In genomic region chrX:139203681-139204575, GRCh38 we compare ENCODE assay signal across 8 cellular contexts.
DNase-seq lines count a peak whose midpoint lies in the region; ATAC-seq and TF ChIP-seq lines count a peak whose summit lies in the region.

No MANE protein-coding gene starts in this region.

- H3K4me3 ChIP-seq in GM12864 (ENCODE audit: low read depth, low read length), result peak overlapping the region; percentile 10
- peak overlapping the region; percentile 40 for H3K4me3 ChIP-seq in SJCRH30
- peak overlapping the region; percentile 58 for H3K4me3 ChIP-seq in rectal smooth muscle tissue (ENCODE audit: low read length)

- no peaks in the 10 kb centered on the region for H3K9me3 ChIP-seq in SJCRH30 (replicated peaks)

- intact Hi-C loops in Right ventricle myocardium superior (cut with DNase I), result no loop called here

- TF ChIP-seq CTCF in GM12864 (IDR thresholded peaks at IDR 0.05; ENCODE audit: low read depth, low read length, missing control alignments), result no peak

- no peak overlapping the region for H3K9ac ChIP-seq in rectal smooth muscle tissue (ENCODE audit: low read length)

- H3K36me3 ChIP-seq in SJCRH30 (no peaks in the 10 kb centered on the region), rectal smooth muscle tissue (ENCODE audit: control insufficient read depth, insufficient read depth, low read length) (no peaks in the 10 kb centered on the region)

- DNase-seq in GM12864 (ENCODE audit: low read depth) (no peak), SJCRH30 (peak in 1 of 2 experiments; percentile 1), Right ventricle myocardium superior (peak; percentile 40), HUDEP-2 (lab: John Stamatoyannopoulos, UW; ENCODE audit: unreplicated experiment in 76 of 76) (no peak), MV-4-11 (lab: John Stamatoyannopoulos, UW) (no peak)

- H3K27ac ChIP-seq in SJCRH30, result no peak overlapping the region
- H3K27ac ChIP-seq in rectal smooth muscle tissue (ENCODE audit: low read depth, low read length), result no peak overlapping the region

- no peaks in the 10 kb centered on the region for H3K27me3 ChIP-seq in SJCRH30
- no peaks in the 10 kb centered on the region for H3K27me3 ChIP-seq in rectal smooth muscle tissue (ENCODE audit: control insufficient read depth, insufficient read depth, low read length)

- ATAC-seq in Right ventricle myocardium superior (ENCODE audit: poor library complexity) (peak; percentile 27), GM21526 (IDR thresholded peaks at IDR 0.05; ENCODE audit: low FRiP score, unreplicated experiment) (no peak), GM18517 (IDR thresholded peaks at IDR 0.05; ENCODE audit: unreplicated experiment) (no peak)

- H3K4me1 ChIP-seq in SJCRH30, result peaks cover 8% of the 10 kb centered on the region; the same call in 1 of the 2 replicates
- no peaks in the 10 kb centered on the region for H3K4me1 ChIP-seq in rectal smooth muscle tissue (ENCODE audit: control insufficient read depth, insufficient read depth, low read length)
